ENCODE assay signal across 20 cellular contexts in genomic region chr7:125136755-125137547, GRCh38.
DNase-seq lines count a peak whose midpoint lies in the region; ATAC-seq, FAIRE-seq and TF ChIP-seq lines count a peak whose summit lies in the region.
"Had no signal": no experiment of that assay in that cellular context is flagged by ENCODE, and none has a peak within 500 bp of the region (broad histone marks: within the 10 kb centered on the region; RNA-seq: fewer than 3 reads in every experiment).

No MANE protein-coding gene starts in this region.

- H3K9me1 ChIP-seq in endothelial cell of umbilical vein (replicated peaks; ENCODE audit: control insufficient read depth, extremely low read depth, insufficient read depth, low read length): no peaks in the 10 kb centered on the region

- H3K36me3 ChIP-seq in RWPE2 (ENCODE audit: low read depth): no peaks in the 10 kb centered on the region
- H3K36me3 ChIP-seq in endothelial cell of umbilical vein (ENCODE audit: control insufficient read depth in 2 of 2, extremely low read depth in 1 of 2, insufficient read depth in 2 of 2, low read length in 2 of 2): no peaks in the 10 kb centered on the region
- H3K36me3 ChIP-seq in lower lobe of right lung: no peaks in the 10 kb centered on the region
- H3K36me3 ChIP-seq: pancreas, stomach, vagina had no signal

- peak overlapping the region; percentile 44 for H3K9ac ChIP-seq in endothelial cell of umbilical vein (replicated peaks; ENCODE audit: extremely low read depth, insufficient read depth, low read length)
- H3K9ac ChIP-seq: KMS-11 had no signal

- TF ChIP-seq POLR2A in endothelial cell of umbilical vein (IDR thresholded peaks at IDR 0.05; ENCODE audit: low read depth, low read length): no peak

- no peaks in the 10 kb centered on the region for H4K20me1 ChIP-seq in endothelial cell of umbilical vein (replicated peaks; ENCODE audit: control insufficient read depth, extremely low read depth, insufficient read depth, low read length)

- peak; percentile 61 for DNase-seq in HCEC 1CT
- no peak for DNase-seq in RWPE2 (ENCODE audit: low spot score)
- DNase-seq in endothelial cell of umbilical vein (ENCODE audit: low read depth, low spot score): peak; percentile 88
- DNase-seq in lower lobe of right lung: no peak
- DNase-seq in NCI-H774 (lab: John Stamatoyannopoulos, UW): no peak
- DNase-seq in stimulated activated CD4-positive, alpha-beta T cell treated with anti-CD3 and anti-CD28 coated beads, Interleukin-4, amount 100 ng/mL, for 1 hour: no peak
- no peak for DNase-seq in head of caudate nucleus
- DNase-seq in NCI-H2107 treated with DMSO at 0.1 percent for 48 hours (lab: John Stamatoyannopoulos, UW; ENCODE audit: unreplicated experiment): no peak
- DNase-seq: activated CD4-positive, alpha-beta T cell treated with anti-CD3 and anti-CD28 coated beads, Interleukin-2, amount 10 ng/mL, durations not matched to agents 7 days and 5 days; activated T-cell treated with anti-CD3 and anti-CD28 coated beads, Interleukin-2, amount 50 U/mL, for 24 hours; COR-L47; left colon; NCI-H1417 treated with DMSO at 0.1 percent for 48 hours; NCI-H2227 treated with DMSO at 0.1 percent for 48 hours; pancreas; stomach had no signal

- H3K27ac ChIP-seq in RWPE2 (ENCODE audit: poor library complexity, severe bottlenecking) (peak overlapping the region; percentile 80), endothelial cell of umbilical vein (ENCODE audit: insufficient read depth, low read depth, low read length) (peak overlapping the region; percentile 76), lower lobe of right lung (no peak overlapping the region)
- H3K27ac ChIP-seq: KMS-11, pancreas, stomach, vagina had no signal

- H3K79me2 ChIP-seq in endothelial cell of umbilical vein (ENCODE audit: control insufficient read depth, insufficient read depth, low read length): no peaks in the 10 kb centered on the region

- dilution Hi-C loops in endothelial cell of umbilical vein (cut with MboI; ENCODE audit: extremely low pct_ligation_motif_present, low sequenced_read_pairs): no loop called here

- H3K27me3 ChIP-seq in RWPE2 (ENCODE audit: insufficient read depth, poor library complexity, severe bottlenecking) (no peaks in the 10 kb centered on the region), endothelial cell of umbilical vein (ENCODE audit: control insufficient read depth in 2 of 2, insufficient read depth in 2 of 2, low read length in 2 of 2) (no peaks in the 10 kb centered on the region), lower lobe of right lung (ENCODE audit: low read depth) (no peaks in the 10 kb centered on the region)
- H3K27me3 ChIP-seq: pancreas, stomach, vagina had no signal

- H3K4me3 ChIP-seq in RWPE2 (ENCODE audit: severe bottlenecking) (no peak overlapping the region), endothelial cell of umbilical vein (replicated peaks in 1 of 3; ENCODE audit: insufficient read depth in 1 of 3, low read depth in 1 of 3, low read length in 3 of 3) (peak overlapping the region in 1 of 3 experiments; percentile 42), lower lobe of right lung (no peak overlapping the region)
- H3K4me3 ChIP-seq: pancreas, stomach, vagina had no signal

- intact Hi-C loops in endothelial cell of umbilical vein (cut with micrococcal nuclease) (loop anchor here (2.0 to 5.0 kb wide), 2 partner anchors 76 to 220 kb away; no protein-coding TSS in a partner anchor), lower lobe of right lung (cut with DNase I) (no loop called here), head of caudate nucleus (cut with DNase I) (no loop called here)

- H3K4me1 ChIP-seq in RWPE2 (ENCODE audit: insufficient read depth, poor library complexity, severe bottlenecking) (peaks cover 22% of the 10 kb centered on the region), endothelial cell of umbilical vein (ENCODE audit: control insufficient read depth, extremely low read depth, insufficient read depth, low read length) (peaks cover 21% of the 10 kb centered on the region), lower lobe of right lung (no peaks in the 10 kb centered on the region)
- H3K4me1 ChIP-seq: stomach, vagina had no signal

- ATAC-seq in RWPE2 (ENCODE audit: low read depth): peak; percentile 87
- ATAC-seq in lower lobe of right lung: peak; percentile 62 to 73
- ATAC-seq: left colon, pancreas had no signal

- H3K9me3 ChIP-seq in RWPE2 (ENCODE audit: severe bottlenecking): no peaks in the 10 kb centered on the region
- H3K9me3 ChIP-seq in endothelial cell of umbilical vein (replicated peaks; ENCODE audit: control insufficient read depth, insufficient read depth, low read length): no peaks in the 10 kb centered on the region
- H3K9me3 ChIP-seq in lower lobe of right lung: no peaks in the 10 kb centered on the region
- H3K9me3 ChIP-seq: pancreas, stomach, vagina had no signal

- no TSS peak for BruUV-seq in endothelial cell of umbilical vein (replicated peaks; lab: Mats Ljungman, UMichigan)

- peak overlapping the region; percentile 26 for H2AFZ ChIP-seq in endothelial cell of umbilical vein (ENCODE audit: low read depth, low read length)

- CTCF ChIA-PET in endothelial cell of umbilical vein (lab: Charles Lee): interaction anchor here (0.7 to 3.0 kb wide), 3 partner anchors 12 to 77 kb away, joined by 3 to 14 read pairs (median 3); no protein-coding TSS in a partner anchor

- peak; percentile 94 for FAIRE-seq in endothelial cell of umbilical vein (lab: Jason Lieb, UNC)
- FAIRE-seq: endometrium, GM12891, pancreas had no signal

- H3K4me2 ChIP-seq in endothelial cell of umbilical vein (ENCODE audit: insufficient read depth, low read length): peak overlapping the region; percentile 91
- H3K4me2 ChIP-seq: KMS-11 had no signal

- TF ChIP-seq CTCF in RWPE2 (IDR thresholded peaks at IDR 0.05; ENCODE audit: poor library complexity, severe bottlenecking) (no peak), endothelial cell of umbilical vein (IDR thresholded peaks at IDR 0.05; ENCODE audit: extremely low read depth in 1 of 2, insufficient read depth in 1 of 2, low read depth in 1 of 2, low read length in 2 of 2) (no peak), lower lobe of right lung (IDR thresholded peaks at IDR 0.05) (no peak)

- POLR2A ChIA-PET in endothelial cell of umbilical vein (lab: Charles Lee): no interaction called here

TF ChIP-seq in endothelial cell of umbilical vein, 7 proteins besides CTCF, POLR2A, EP300 and RAD21:
- no peak for TF ChIP-seq POLR2AphosphoS5 (IDR thresholded peaks at IDR 0.05; ENCODE audit: insufficient read depth, low read depth, low read length)
- TF ChIP-seq JUN (IDR thresholded peaks at IDR 0.05; ENCODE audit: borderline replicate concordance, insufficient read depth, insufficient read length, low read depth): peak; percentile 53
- no peak for TF ChIP-seq MYC (IDR thresholded peaks at IDR 0.05; ENCODE audit: low read depth, low read length)
- TF ChIP-seq EZH2 (IDR thresholded peaks at IDR 0.05; ENCODE audit: borderline replicate concordance, low read depth, low read length, severe bottlenecking): no peak
- TF ChIP-seq MAX (IDR thresholded peaks at IDR 0.05; ENCODE audit: insufficient read depth, insufficient read length): no peak
- peak; percentile 52 for TF ChIP-seq FOS (IDR thresholded peaks at IDR 0.05; ENCODE audit: borderline replicate concordance, insufficient read depth, low read length)
- TF ChIP-seq GATA2 (IDR thresholded peaks at IDR 0.05; ENCODE audit: insufficient read depth, insufficient read length, low read depth, low read length): peak; percentile 16
TF ChIP-seq in endothelial cell of umbilical vein: peak in this region for 3.

Comparison
In these comparisons a context has a peak if more than half of its experiments do, and no peak if none do; other contexts are left out.
1. DNase-seq: peak in HCEC 1CT (single experiment) and endothelial cell of umbilical vein (single experiment); none in RWPE2 (single experiment), lower lobe of right lung (single experiment), NCI-H774 (single experiment), stimulated activated CD4-positive, alpha-beta T cell treated with anti-CD3 and anti-CD28 coated beads, Interleukin-4, amount 100 ng/mL, for 1 hour (single experiment), head of caudate nucleus (0 of 42) and NCI-H2107 treated with DMSO at 0.1 percent for 48 hours (single experiment).